Comparison of ENCODE assay signal across 15 cellular contexts in genomic region chr3:53295410-53295809, GRCh38. TPM values are rescaled to one million over a fixed set of nuclear protein-coding genes. Genes with fewer than 3 reads are reported as not detected.
DNase-seq lines count a peak whose midpoint lies in the region; ATAC-seq and TF ChIP-seq lines count a peak whose summit lies in the region.
"Had no signal": no experiment of that assay in that cellular context is flagged by ENCODE, and none has a peak within 500 bp of the region (broad histone marks: within the 10 kb centered on the region; RNA-seq: fewer than 3 reads in every experiment).

No MANE protein-coding gene starts in this region.

- H3K4me3 Mint-ChIP-seq in WTC11 (no peak overlapping the region), chondrocyte (ENCODE audit: unreplicated experiment) (no peak overlapping the region)
- H3K4me3 Mint-ChIP-seq: B cell; CD8-positive, alpha-beta T cell had no signal

- POLR2A ChIA-PET in WTC11 (lab: Charles Lee) = interaction anchor here (1.2 kb wide), 1 partner anchor 52 kb away, joined by 3 read pairs; the partner anchor contains the start of gene DCP1A

- H3K4me3 ChIP-seq in cardiac muscle cell = no peak overlapping the region
- no peak overlapping the region for H3K4me3 ChIP-seq in gastrocnemius medialis
- H3K4me3 ChIP-seq: BLaER1 treated with 17β-estradiol and CSF1 and Interleukin-3, amounts not matched to agents 10 nM and 100 nM; GM12878; GM23248 had no signal

- H3K27me3 ChIP-seq in cardiac muscle cell (no peaks in the 10 kb centered on the region), gastrocnemius medialis (no peaks in the 10 kb centered on the region)
- H3K27me3 ChIP-seq: BLaER1 treated with 17β-estradiol and CSF1 and Interleukin-3, amounts not matched to agents 10 nM and 100 nM had no signal

- DNase-seq in cardiac muscle cell (ENCODE audit: low read depth in 1 of 2, low spot score in 1 of 2) (no peak), left ventricle myocardium superior (no peak), SK-MEL-5 (ENCODE audit: low read depth, low spot score) (peak; percentile 16), WTC11 (ENCODE audit: low spot score) (no peak), gastrocnemius medialis (no peak), T1000 (lab: John Stamatoyannopoulos, UW) (no peak), chondrocyte (ENCODE audit: low spot score) (no peak)
- DNase-seq: Calu3; CD8-positive, alpha-beta T cell; DMS79 treated with DMSO at 0.1 percent for 48 hours; GM23248; HCEC 1CT had no signal

- H3K4me1 ChIP-seq in cardiac muscle cell (ENCODE audit: low read depth) (no peaks in the 10 kb centered on the region), gastrocnemius medialis (peaks cover 15 to 19% of the 10 kb centered on the region in 2 donors)

- H3K36me3 ChIP-seq in cardiac muscle cell (peaks cover 20% of the 10 kb centered on the region), gastrocnemius medialis (peaks cover 0 to 27% of the 10 kb centered on the region in 2 donors)

- in situ Hi-C loops in SK-MEL-5 (cut with HindIII; ENCODE audit: low pct_unique_long_range_greater_than_20kb, low sequenced_read_pairs) = no loop called here
- in situ Hi-C loops in gastrocnemius medialis (cut with MboI; ENCODE audit: low sequenced_read_pairs in 4 of 4) = loop anchor here in 3 of 4 donors (5.0 to 10.0 kb wide), 3 partner anchors 409 to 419 kb away; no protein-coding TSS in a partner anchor

- H3K9me3 Mint-ChIP-seq in WTC11 (no peaks in the 10 kb centered on the region), chondrocyte (ENCODE audit: low read depth) (no peaks in the 10 kb centered on the region)
- H3K9me3 Mint-ChIP-seq: CD8-positive, alpha-beta T cell had no signal

- TF ChIP-seq POLR2A in gastrocnemius medialis (IDR thresholded peaks at IDR 0.05) = no peak

- CTCF ChIA-PET in WTC11 (lab: Charles Lee) = interaction anchor here (0.6 to 1.3 kb wide), 3 partner anchors 37 to 356 kb away, joined by 3 read pairs; no protein-coding TSS in a partner anchor

- TF ChIP-seq CTCF in cardiac muscle cell (IDR thresholded peaks at IDR 0.05; ENCODE audit: low read depth, low read length) (no peak), WTC11 (IDR thresholded peaks at IDR 0.05) (no peak), gastrocnemius medialis (IDR thresholded peaks at IDR 0.05 in 4 of 5, conservative IDR thresholded peaks at IDR 0.05 in 1 of 5) (no peak), chondrocyte (IDR thresholded peaks at IDR 0.05) (no peak)

- H3K27ac ChIP-seq in cardiac muscle cell (peak overlapping the region; percentile 34), gastrocnemius medialis (peak overlapping the region; percentile 35 to 73 (median 54))
- H3K27ac ChIP-seq: BLaER1 treated with 17β-estradiol and CSF1 and Interleukin-3, amounts not matched to agents 10 nM and 100 nM; GM23248 had no signal

- peaks cover 11% of the 10 kb centered on the region for H3K36me3 Mint-ChIP-seq in WTC11
- H3K36me3 Mint-ChIP-seq in chondrocyte (ENCODE audit: low read depth) = peaks cover 9% of the 10 kb centered on the region

- H3K9me3 ChIP-seq in cardiac muscle cell (ENCODE audit: low read depth) (no peaks in the 10 kb centered on the region), gastrocnemius medialis (no peaks in the 10 kb centered on the region)
- H3K9me3 ChIP-seq: BLaER1 treated with 17β-estradiol and CSF1 and Interleukin-3, amounts not matched to agents 10 nM and 100 nM had no signal

- no peak overlapping the region for H3K27ac Mint-ChIP-seq in WTC11
- no peak overlapping the region for H3K27ac Mint-ChIP-seq in chondrocyte (ENCODE audit: unreplicated experiment)
- H3K27ac Mint-ChIP-seq: B cell; CD8-positive, alpha-beta T cell had no signal

- H3K27me3 Mint-ChIP-seq in WTC11 (ENCODE audit: low read depth) = no peaks in the 10 kb centered on the region
- no peaks in the 10 kb centered on the region for H3K27me3 Mint-ChIP-seq in chondrocyte (ENCODE audit: low read depth)
- H3K27me3 Mint-ChIP-seq: B cell had no signal

- intact Hi-C loops in left ventricle myocardium superior (cut with micrococcal nuclease) (no loop called here), gastrocnemius medialis (cut with DNase I; ENCODE audit: low total_unique reads) (no loop called here)

- ATAC-seq in left ventricle myocardium superior (no peak), WTC11 (no peak), gastrocnemius medialis (no peak)
- ATAC-seq: CD8-positive, alpha-beta T cell; GM12878 had no signal

- H3K4me1 Mint-ChIP-seq in WTC11 (peaks cover 4% of the 10 kb centered on the region; the same call in 1 of the 2 replicates), chondrocyte (ENCODE audit: low read depth) (peaks cover 7% of the 10 kb centered on the region)

TF ChIP-seq in WTC11, 78 proteins besides CTCF, POLR2A, EP300 and RAD21:
- TF ChIP-seq CBFB (CRISPR knock-in tag; IDR thresholded peaks at IDR 0.05; ENCODE audit: low read depth) (no peak), GABPB1 (CRISPR knock-in tag; IDR thresholded peaks at IDR 0.05) (peak; percentile 51; the same call in 1 of the 2 replicates), ZNF317 (CRISPR knock-in tag; IDR thresholded peaks at IDR 0.05; ENCODE audit: borderline replicate concordance, low read depth) (no peak)

RNA-seq across cellular contexts. Expression of gene TKT, which starts 39.6 kb away (rescaled TPM):
- total RNA-seq in cardiac muscle cell (112 and 119 TPM in 2 replicates), left ventricle myocardium superior (41.6 TPM), WTC11 (2021) (1,040 to 1,222 TPM (median 1,204 TPM) in 3 replicates), gastrocnemius medialis (10 to 100 TPM; 18.5 to 41.3 (median 23.8) TPM), chondrocyte (165 to 299 TPM (median 169 TPM) in 3 replicates)
- polyA plus RNA-seq in cardiac muscle cell = 70.9 and 73.6 TPM in 2 replicates
- 775 and 835 TPM in 2 replicates for total RNA-seq in SK-MEL-5 (2014; rRNA removed; shearing (Covaris generic))
- polyA plus RNA-seq in SK-MEL-5 (2015; cell fraction: cytosol; rRNA removed) = 738 and 888 TPM in 2 replicates
- 476 and 534 TPM in 2 replicates for polyA plus RNA-seq in SK-MEL-5 (2015; cell fraction: nucleus; rRNA removed)

RNA-seq across cellular contexts. Expression of gene DCP1A, which starts 51.9 kb away (rescaled TPM):
- total RNA-seq in cardiac muscle cell (23.0 and 34.3 TPM in 2 replicates), left ventricle myocardium superior (21.5 TPM), WTC11 (2021) (16.4 to 19.1 TPM (median 17.4 TPM) in 3 replicates), gastrocnemius medialis (10 to 100 TPM; 10.9 to 18.4 (median 15.2) TPM), chondrocyte (15.6 to 17.7 TPM (median 17.2 TPM) in 3 replicates)
- 67.0 and 107 TPM in 2 replicates for polyA plus RNA-seq in cardiac muscle cell
- 15.6 and 18.6 TPM in 2 replicates for total RNA-seq in SK-MEL-5 (2014; rRNA removed; shearing (Covaris generic))
- 13.5 and 18.2 TPM in 2 replicates for polyA plus RNA-seq in SK-MEL-5 (2015; cell fraction: cytosol; rRNA removed)
- polyA plus RNA-seq in SK-MEL-5 (2015; cell fraction: nucleus; rRNA removed) = 14.2 and 15.9 TPM in 2 replicates
